ENCODE assay signal across 18 cellular contexts in the genomic region with DNA sequence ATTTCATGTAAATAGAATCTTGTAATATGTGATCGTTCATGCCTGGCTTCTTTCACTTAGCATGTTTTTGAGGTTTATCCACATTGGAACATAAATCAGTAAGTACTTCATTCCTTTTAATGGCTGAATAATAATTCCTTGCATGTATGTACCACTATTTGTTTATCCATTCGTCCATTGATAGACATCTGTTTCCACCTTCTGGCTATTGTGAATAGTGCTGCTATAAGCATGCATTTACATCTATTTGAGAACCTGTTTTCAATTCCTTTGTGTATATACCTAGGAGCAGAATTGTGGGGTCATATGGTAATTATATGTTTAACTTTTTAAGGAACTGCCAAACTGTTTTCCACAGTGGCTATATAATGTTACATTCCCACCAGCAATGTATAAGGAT.
DNase-seq lines count a peak whose midpoint lies in the region; ATAC-seq and TF ChIP-seq lines count a peak whose summit lies in the region.
"Had no signal": no experiment of that assay in that cellular context is flagged by ENCODE, and none has a peak within 500 bp of the region (broad histone marks: within the 10 kb centered on the region; RNA-seq: fewer than 3 reads in every experiment).

No MANE protein-coding gene starts in this region.

- H3K4me3 Mint-ChIP-seq in stimulated activated memory B cell treated with anti-CD40 and anti-IgM and Interleukin-4, amounts not matched to agents 10 μg/mL and 1 μg/mL and 100 μg/mL, for 72 hours, result no peak overlapping the region
- H3K4me3 Mint-ChIP-seq in type B pancreatic cell, result no peak overlapping the region
- H3K4me3 Mint-ChIP-seq: activated naive CD8-positive, alpha-beta T cell; activated T-cell treated with anti-CD3 and anti-CD28 coated beads, Interleukin-2, amount 50 U/mL, for 4 hours; stimulated activated effector memory CD8-positive, alpha-beta T cell treated with anti-CD3 and anti-CD28 coated beads, Interleukin-12 subunit alpha, Interleukin-12 subunit beta, amount 100 ng/mL, for 72 hours had no signal

- H3K27me3 ChIP-seq in A673 (replicated peaks; ENCODE audit: insufficient read depth, low read depth, low read length, poor library complexity), result no peaks in the 10 kb centered on the region

- H3K36me3 ChIP-seq in A673 (ENCODE audit: insufficient read depth, low read length, poor library complexity, severe bottlenecking), result no peaks in the 10 kb centered on the region
- H3K36me3 ChIP-seq: tibial nerve had no signal

- H3K27me3 Mint-ChIP-seq in stimulated activated memory B cell treated with anti-CD40 and anti-IgM and Interleukin-4, amounts not matched to agents 10 μg/mL and 1 μg/mL and 100 μg/mL, for 72 hours, result peaks cover 15% of the 10 kb centered on the region
- H3K27me3 Mint-ChIP-seq in type B pancreatic cell, result no peaks in the 10 kb centered on the region
- H3K27me3 Mint-ChIP-seq: activated naive CD8-positive, alpha-beta T cell had no signal

- H3K4me3 ChIP-seq in A673 (ENCODE audit: low read depth, low read length, poor library complexity, severe bottlenecking) (no peak overlapping the region), fibroblast of pulmonary artery (replicated peaks; ENCODE audit: low read depth, low read length) (no peak overlapping the region)
- H3K4me3 ChIP-seq: tibial nerve had no signal

- intact Hi-C loops in A673 (cut with micrococcal nuclease; ENCODE audit: unreplicated experiment), result no loop called here

- H3K36me3 Mint-ChIP-seq in stimulated activated memory B cell treated with anti-CD40 and anti-IgM and Interleukin-4, amounts not matched to agents 10 μg/mL and 1 μg/mL and 100 μg/mL, for 72 hours, result no peaks in the 10 kb centered on the region
- H3K36me3 Mint-ChIP-seq in type B pancreatic cell, result no peaks in the 10 kb centered on the region
- H3K36me3 Mint-ChIP-seq: activated naive CD8-positive, alpha-beta T cell; stimulated activated effector memory CD8-positive, alpha-beta T cell treated with anti-CD3 and anti-CD28 coated beads, Interleukin-12 subunit alpha, Interleukin-12 subunit beta, amount 100 ng/mL, for 72 hours had no signal

- no peak overlapping the region for H3K27ac ChIP-seq in A673 (ENCODE audit: low read depth, low read length, poor library complexity, severe bottlenecking)
- H3K27ac ChIP-seq: tibial nerve had no signal

- peaks cover 2% of the 10 kb centered on the region for H3K9me3 Mint-ChIP-seq in stimulated activated memory B cell treated with anti-CD40 and anti-IgM and Interleukin-4, amounts not matched to agents 10 μg/mL and 1 μg/mL and 100 μg/mL, for 72 hours
- H3K9me3 Mint-ChIP-seq in type B pancreatic cell, result no peaks in the 10 kb centered on the region
- H3K9me3 Mint-ChIP-seq: activated T-cell treated with anti-CD3 and anti-CD28 coated beads, Interleukin-2, amount 50 U/mL, for 4 hours had no signal

- POLR2A ChIA-PET in A673 (lab: Charles Lee; ENCODE audit: low non-redundant PET), result no interaction called here

- H3K4me1 ChIP-seq in A673 (ENCODE audit: insufficient read depth, low read length, poor library complexity, severe bottlenecking), result no peaks in the 10 kb centered on the region
- H3K4me1 ChIP-seq: tibial nerve had no signal

- ATAC-seq in SK-N-SH treated with all-trans-retinoic acid at 6 μM for 48 hours, result 0 out of 3 replicates have a peak, but pooled peaks have one; percentile 28
- ATAC-seq in stimulated activated memory B cell treated with anti-CD40 and anti-IgM and Interleukin-4, amounts not matched to agents 10 μg/mL and 1 μg/mL and 100 μg/mL, for 72 hours, result no peak
- ATAC-seq: activated T-cell treated with anti-CD3 and anti-CD28 coated beads, Interleukin-2, amount 50 U/mL, for 4 hours; stimulated activated effector memory CD8-positive, alpha-beta T cell treated with anti-CD3 and anti-CD28 coated beads, Interleukin-12 subunit alpha, Interleukin-12 subunit beta, amount 100 ng/mL, for 72 hours had no signal

- H3K4me1 Mint-ChIP-seq in stimulated activated memory B cell treated with anti-CD40 and anti-IgM and Interleukin-4, amounts not matched to agents 10 μg/mL and 1 μg/mL and 100 μg/mL, for 72 hours, result no peaks in the 10 kb centered on the region
- H3K4me1 Mint-ChIP-seq in type B pancreatic cell (ENCODE audit: unreplicated experiment), result no peaks in the 10 kb centered on the region
- H3K4me1 Mint-ChIP-seq: stimulated activated effector memory CD8-positive, alpha-beta T cell treated with anti-CD3 and anti-CD28 coated beads, Interleukin-12 subunit alpha, Interleukin-12 subunit beta, amount 100 ng/mL, for 72 hours had no signal

- DNase-seq in A673 (ENCODE audit: low spot score), result no peak
- DNase-seq in HT-29 (ENCODE audit: low spot score), result peak; percentile 39
- peak; percentile 8 for DNase-seq in fibroblast of pulmonary artery (ENCODE audit: low read depth)
- DNase-seq in AML-193 (lab: John Stamatoyannopoulos, UW), result no peak
- DNase-seq in type B pancreatic cell (ENCODE audit: extremely low spot score, unreplicated experiment), result no peak
- DNase-seq in cortex of kidney (lab: John Stamatoyannopoulos, UW), result no peak
- DNase-seq: activated CD4-positive, alpha-beta T cell treated with anti-CD3 and anti-CD28 coated beads, Interleukin-2, amount 50 U/mL, for 4 hours; activated T-cell treated with anti-CD3 and anti-CD28 coated beads, Interleukin-2, amount 50 U/mL, for 4 hours; GF-D8; KBM-7; kidney glomerular epithelial cell; NCI-H1694; NCI-H510A had no signal

- CTCF ChIA-PET in A673 (lab: Charles Lee), result no interaction called here

- H3K27ac Mint-ChIP-seq in stimulated activated memory B cell treated with anti-CD40 and anti-IgM and Interleukin-4, amounts not matched to agents 10 μg/mL and 1 μg/mL and 100 μg/mL, for 72 hours, result no peak overlapping the region
- no peak overlapping the region for H3K27ac Mint-ChIP-seq in type B pancreatic cell
- H3K27ac Mint-ChIP-seq: activated naive CD8-positive, alpha-beta T cell; stimulated activated effector memory CD8-positive, alpha-beta T cell treated with anti-CD3 and anti-CD28 coated beads, Interleukin-12 subunit alpha, Interleukin-12 subunit beta, amount 100 ng/mL, for 72 hours had no signal

- no peaks in the 10 kb centered on the region for H3K9me3 ChIP-seq in A673 (ENCODE audit: low read depth, low read length, poor library complexity, severe bottlenecking)
- H3K9me3 ChIP-seq: tibial nerve had no signal

- no TSS peak for BruUV-seq in A673 (replicated peaks; lab: Mats Ljungman, UMichigan)

- TF ChIP-seq CTCF in A673 (conservative IDR thresholded peaks at IDR 0.05; ENCODE audit: low read depth, low read length) (peak; percentile 18; the same call in 1 of the 2 replicates), fibroblast of pulmonary artery (IDR thresholded peaks at IDR 0.05; ENCODE audit: low read length, missing control alignments) (peak; percentile 4), type B pancreatic cell (conservative IDR thresholded peaks at IDR 0.05) (no peak)

TF ChIP-seq in SK-N-SH treated with all-trans-retinoic acid at 6 μM for 48 hours, 23 proteins besides CTCF, POLR2A, EP300 and RAD21:
- TF ChIP-seq ISL1 (CRISPR knock-in tag; IDR thresholded peaks at IDR 0.05) (no peak), RARB (CRISPR knock-in tag; IDR thresholded peaks at IDR 0.05) (no peak), OSR1 (CRISPR knock-in tag; IDR thresholded peaks at IDR 0.05) (no peak), PPARA (CRISPR knock-in tag; IDR thresholded peaks at IDR 0.05; ENCODE audit: borderline replicate concordance) (no peak), ARNTL (CRISPR knock-in tag; IDR thresholded peaks at IDR 0.05; ENCODE audit: borderline replicate concordance, low read depth) (no peak), CSDC2 (CRISPR knock-in tag; IDR thresholded peaks at IDR 0.05) (no peak), ZFP3 (CRISPR knock-in tag; IDR thresholded peaks at IDR 0.05) (no peak)
- TF ChIP-seq, protein P1, sequence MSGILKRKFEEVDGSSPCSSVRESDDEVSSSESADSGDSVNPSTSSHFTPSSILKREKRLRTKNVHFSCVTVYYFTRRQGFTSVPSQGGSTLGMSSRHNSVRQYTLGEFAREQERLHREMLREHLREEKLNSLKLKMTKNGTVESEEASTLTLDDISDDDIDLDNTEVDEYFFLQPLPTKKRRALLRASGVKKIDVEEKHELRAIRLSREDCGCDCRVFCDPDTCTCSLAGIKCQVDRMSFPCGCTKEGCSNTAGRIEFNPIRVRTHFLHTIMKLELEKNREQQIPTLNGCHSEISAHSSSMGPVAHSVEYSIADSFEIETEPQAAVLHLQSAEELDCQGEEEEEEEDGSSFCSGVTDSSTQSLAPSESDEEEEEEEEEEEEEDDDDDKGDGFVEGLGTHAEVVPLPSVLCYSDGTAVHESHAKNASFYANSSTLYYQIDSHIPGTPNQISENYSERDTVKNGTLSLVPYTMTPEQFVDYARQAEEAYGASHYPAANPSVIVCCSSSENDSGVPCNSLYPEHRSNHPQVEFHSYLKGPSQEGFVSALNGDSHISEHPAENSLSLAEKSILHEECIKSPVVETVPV (CRISPR knock-in tag; IDR thresholded peaks at IDR 0.05), result no peak

Comparison
In these comparisons a context has a peak if more than half of its experiments do, and no peak if none do; other contexts are left out.
1. DNase-seq: peak in HT-29 (single experiment) and fibroblast of pulmonary artery (single experiment); none in A673 (single experiment), AML-193 (0 of 2), type B pancreatic cell (single experiment) and cortex of kidney (single experiment).